In genomic region chr4:27703771-27704170, GRCh38 we compare ENCODE assay signal across 19 cellular contexts.
"Had no signal": no experiment of that assay in that cellular context is flagged by ENCODE, and none has a peak within 500 bp of the region (broad histone marks: within the 10 kb centered on the region; RNA-seq: fewer than 3 reads in every experiment).

No MANE protein-coding gene starts in this region.

- H3K9me3 ChIP-seq: esophagus muscularis mucosa, gastrocnemius medialis, heart right ventricle, left lung, lower lobe of right lung, mucosa of descending colon had no signal

- H3K4me1 ChIP-seq: gastrocnemius medialis, heart right ventricle, left lung, lower lobe of right lung had no signal

- DNase-seq: dermis blood vessel endothelial cell; effector CD4-positive, alpha-beta T cell; effector memory CD4-positive, alpha-beta T cell; foreskin fibroblast; foreskin melanocyte; gastrocnemius medialis; glutamatergic neuron; heart right ventricle; left cardiac atrium; left lung; left ventricle myocardium superior; lower lobe of right lung; mesenchymal stem cell; naive B cell had no signal

- H3K27me3 ChIP-seq: dorsolateral prefrontal cortex, esophagus muscularis mucosa, gastrocnemius medialis, heart right ventricle, left lung had no signal

- H3K9me3 Mint-ChIP-seq: mesothelial cell of epicardium had no signal

- H3K27me3 Mint-ChIP-seq: naive B cell had no signal

- H3K27ac ChIP-seq: coronary artery, esophagus muscularis mucosa, gastrocnemius medialis, heart right ventricle, left lung, lower lobe of right lung had no signal

- H3K4me3 ChIP-seq: coronary artery, dorsolateral prefrontal cortex, esophagus muscularis mucosa, gastrocnemius medialis, heart right ventricle, left lung, lower lobe of right lung, mucosa of descending colon had no signal

- H3K4me1 Mint-ChIP-seq: naive B cell had no signal

- H3K27ac Mint-ChIP-seq: mesothelial cell of epicardium, naive B cell had no signal

- H3K4me3 Mint-ChIP-seq: mesothelial cell of epicardium had no signal

- H3K36me3 Mint-ChIP-seq: mesothelial cell of epicardium, naive B cell had no signal

- H3K36me3 ChIP-seq: esophagus muscularis mucosa, gastrocnemius medialis, heart right ventricle, left lung, lower lobe of right lung had no signal
